In genomic region chr1:26900815-26901511, GRCh38 we compare ENCODE assay signal across 1 cellular context.
TF ChIP-seq lines count a peak whose summit lies in the region.

No MANE protein-coding gene starts in this region.

TF ChIP-seq in K562, 482 proteins besides CTCF, POLR2A, EP300 and RAD21 (continues in another document):
- TF ChIP-seq ZNF644 (tag; IDR thresholded peaks at IDR 0.05; ENCODE audit: low read depth) (no peak), FOS (IDR thresholded peaks at IDR 0.05; ENCODE audit: extremely low read depth, insufficient read length) (no peak), BRCA1 (IDR thresholded peaks at IDR 0.05) (no peak), BRCA1 (CRISPR knock-in tag; IDR thresholded peaks at IDR 0.05) (no peak), GABPA (tag; conservative IDR thresholded peaks at IDR 0.05; ENCODE audit: low read depth) (0 out of 2 replicates have a peak, but pooled peaks have one; percentile 11), BRD4 (IDR thresholded peaks at IDR 0.05) (no peak), ZNF518B (CRISPR knock-in tag; IDR thresholded peaks at IDR 0.05) (0 out of 2 replicates have a peak, but pooled peaks have one; percentile 28), CEBPB (tag; IDR thresholded peaks at IDR 0.05) (no peak), ELK1 (CRISPR knock-in tag; IDR thresholded peaks at IDR 0.05) (no peak), BRF2 (IDR thresholded peaks at IDR 0.05; ENCODE audit: borderline replicate concordance, insufficient read depth, insufficient read length) (no peak), SRSF3 (IDR thresholded peaks at IDR 0.05; ENCODE audit: insufficient read depth, low read length) (no peak), ZNF354B (CRISPR knock-in tag; IDR thresholded peaks at IDR 0.05) (0 out of 2 replicates have a peak, but pooled peaks have one; percentile 13), ZBTB49 (CRISPR knock-in tag; IDR thresholded peaks at IDR 0.05; ENCODE audit: borderline replicate concordance) (0 out of 2 replicates have a peak, but pooled peaks have one; percentile 50), POLR2H (tag; IDR thresholded peaks at IDR 0.05; ENCODE audit: low read depth) (no peak), ZBTB11 (CRISPR knock-in tag; IDR thresholded peaks at IDR 0.05) (peak in 1 of 3 experiments; percentile 44; a peak in 2 of 6 replicates), PTRF (tag; IDR thresholded peaks at IDR 0.05) (peak; percentile 52; the same call in 1 of the 2 replicates), PREB (CRISPR knock-in tag; IDR thresholded peaks at IDR 0.05) (no peak), ZNF133 (CRISPR knock-in tag; IDR thresholded peaks at IDR 0.05) (no peak), U2AF2 (optimal IDR thresholded peaks at IDR 0.05; ENCODE audit: low read depth, low read length) (no peak), ZNF316 (IDR thresholded peaks at IDR 0.05) (peak; percentile 4; the same call in 1 of the 2 replicates), ZBTB43 (CRISPR knock-in tag; IDR thresholded peaks at IDR 0.05) (no peak), SMARCC2 (IDR thresholded peaks at IDR 0.05; ENCODE audit: low read depth) (0 out of 2 replicates have a peak, but pooled peaks have one; percentile 33), ZNF165 (CRISPR knock-in tag; IDR thresholded peaks at IDR 0.05; ENCODE audit: borderline replicate concordance) (no peak), TOE1 (IDR thresholded peaks at IDR 0.05; ENCODE audit: borderline replicate concordance) (no peak), TOE1 (CRISPR knock-in tag; IDR thresholded peaks at IDR 0.05; ENCODE audit: borderline replicate concordance, low read depth) (no peak), MED1 (CRISPR knock-in tag; IDR thresholded peaks at IDR 0.05; ENCODE audit: borderline replicate concordance) (no peak), COPS2 (conservative IDR thresholded peaks at IDR 0.05) (no peak), E4F1 (CRISPR knock-in tag; IDR thresholded peaks at IDR 0.05; ENCODE audit: borderline replicate concordance) (no peak), NFATC3 (IDR thresholded peaks at IDR 0.05) (no peak; the same call in 1 of the 2 replicates), CUX1 (CRISPR knock-in tag; IDR thresholded peaks at IDR 0.05) (peak; percentile 55; the same call in 1 of the 2 replicates), KLF6 (CRISPR knock-in tag; IDR thresholded peaks at IDR 0.05; ENCODE audit: borderline replicate concordance) (peak; percentile 23; the same call in 1 of the 2 replicates), CBFA2T2 (conservative IDR thresholded peaks at IDR 0.05) (no peak), PYGO2 (tag; IDR thresholded peaks at IDR 0.05) (peak; percentile 36; the same call in 1 of the 2 replicates)
